ENCODE assay signal across 12 cellular contexts in genomic region chr9:36603006-36603405, GRCh38. TPM values are rescaled to one million over a fixed set of nuclear protein-coding genes. Genes with fewer than 3 reads are reported as not detected.
DNase-seq lines count a peak whose midpoint lies in the region; ATAC-seq and TF ChIP-seq lines count a peak whose summit lies in the region.
"Had no signal": no experiment of that assay in that cellular context is flagged by ENCODE, and none has a peak within 500 bp of the region (broad histone marks: within the 10 kb centered on the region; RNA-seq: fewer than 3 reads in every experiment).

No MANE protein-coding gene starts in this region.

- ATAC-seq in GM18511 (IDR thresholded peaks at IDR 0.05; ENCODE audit: unreplicated experiment) (peak; percentile 92), HG03342 (IDR thresholded peaks at IDR 0.05; ENCODE audit: unreplicated experiment) (peak; percentile 70), GM21786 (IDR thresholded peaks at IDR 0.05; ENCODE audit: unreplicated experiment) (no peak)
- ATAC-seq: gastrocnemius medialis had no signal

- peak; percentile 52 for DNase-seq in AG08395 (ENCODE audit: low spot score)
- DNase-seq in chondrocyte (ENCODE audit: low spot score): no peak
- DNase-seq in hepatocyte (ENCODE audit: low spot score): no peak
- DNase-seq in SIG-M5 treated with dmso at 0.1 percent for 504 hours (lab: John Stamatoyannopoulos, UW; ENCODE audit: unreplicated experiment): no peak
- DNase-seq in NCI-H128 (lab: John Stamatoyannopoulos, UW; ENCODE audit: unreplicated experiment): no peak
- DNase-seq: gastrocnemius medialis, NCI-H1105 had no signal

- H3K36me3 ChIP-seq in hepatocyte (replicated peaks; ENCODE audit: insufficient read depth, low read depth): no peaks in the 10 kb centered on the region
- H3K36me3 ChIP-seq: gastrocnemius medialis had no signal

- H3K4me2 ChIP-seq in hepatocyte: no peak overlapping the region

- TF ChIP-seq CTCF in chondrocyte (IDR thresholded peaks at IDR 0.05): no peak
- no peak for TF ChIP-seq CTCF in hepatocyte (IDR thresholded peaks at IDR 0.05; ENCODE audit: poor library complexity)

- no peaks in the 10 kb centered on the region for H3K9me2 ChIP-seq in hepatocyte (replicated peaks; ENCODE audit: insufficient read depth)

- no peak overlapping the region for H3K4me3 ChIP-seq in hepatocyte
- H3K4me3 ChIP-seq: gastrocnemius medialis had no signal

- peaks cover 3% of the 10 kb centered on the region for H3K36me3 Mint-ChIP-seq in chondrocyte (ENCODE audit: low read depth)

- H3K27me3 Mint-ChIP-seq in chondrocyte (ENCODE audit: low read depth): no peaks in the 10 kb centered on the region

- no peaks in the 10 kb centered on the region for H3K9me3 Mint-ChIP-seq in chondrocyte (ENCODE audit: low read depth)

- peak overlapping the region; percentile 57 for H3K27ac Mint-ChIP-seq in chondrocyte (ENCODE audit: unreplicated experiment)

- H2AFZ ChIP-seq in hepatocyte: no peak overlapping the region

- peaks cover 13% of the 10 kb centered on the region for H3K4me1 Mint-ChIP-seq in chondrocyte (ENCODE audit: low read depth)
- H3K4me1 Mint-ChIP-seq: CD14-positive monocyte had no signal

- H3K27me3 ChIP-seq in hepatocyte: no peaks in the 10 kb centered on the region
- H3K27me3 ChIP-seq: gastrocnemius medialis had no signal

- 100% methylated on average over 3 of the region's 3 CpGs for WGBS in hepatocyte (ENCODE audit: low lambda C conversion rate, missing lambda C conversion rate)

- no peaks in the 10 kb centered on the region for H3K79me2 ChIP-seq in hepatocyte

- no peaks in the 10 kb centered on the region for H3K4me1 ChIP-seq in hepatocyte (ENCODE audit: insufficient read depth)
- H3K4me1 ChIP-seq: gastrocnemius medialis had no signal

- no peak overlapping the region for H3K4me3 Mint-ChIP-seq in chondrocyte (ENCODE audit: unreplicated experiment)
- H3K4me3 Mint-ChIP-seq: CD14-positive monocyte had no signal

- H4K20me1 ChIP-seq in hepatocyte (ENCODE audit: insufficient read depth, poor library complexity, severe bottlenecking): no peaks in the 10 kb centered on the region

- H3K27ac ChIP-seq in hepatocyte: no peak overlapping the region
- H3K27ac ChIP-seq: gastrocnemius medialis, VCaP had no signal

- H3K9me3 ChIP-seq in hepatocyte (ENCODE audit: low read depth): no peaks in the 10 kb centered on the region
- H3K9me3 ChIP-seq: gastrocnemius medialis had no signal

RNA-seq across cellular contexts. Expression of gene MELK, which starts 30.3 kb away (rescaled TPM):
- total RNA-seq in chondrocyte: 9.5 to 12.6 TPM (median 10.4 TPM) in 3 replicates
- 11.0 and 12.5 TPM in 2 replicates for total RNA-seq in hepatocyte
- 6.9 and 11.0 TPM in 2 replicates for polyA plus RNA-seq in hepatocyte
- polyA plus RNA-seq: CD14-positive monocyte had no signal
